26 cellular contexts compared by ENCODE assay signal in genomic region chr12:38502420-38502819, GRCh38.
"Had no signal": no experiment of that assay in that cellular context is flagged by ENCODE, and none has a peak within 500 bp of the region (broad histone marks: within the 10 kb centered on the region; RNA-seq: fewer than 3 reads in every experiment).

No MANE protein-coding gene starts in this region.

- H3K36me3 ChIP-seq: colonic mucosa, gastrocnemius medialis, heart left ventricle, sigmoid colon, spleen, thoracic aorta, tibial nerve, upper lobe of left lung had no signal

- H3K4me3 ChIP-seq: colonic mucosa, gastrocnemius medialis, heart left ventricle, hepatocyte, psoas muscle, sigmoid colon, spleen, thoracic aorta, tibial nerve, upper lobe of left lung had no signal

- H3K9me3 ChIP-seq: colonic mucosa, gastrocnemius medialis, sigmoid colon, thoracic aorta had no signal

- FAIRE-seq: kidney, urothelium cell line had no signal

- H3K4me1 Mint-ChIP-seq: naive thymus-derived CD8-positive, alpha-beta T cell; nephron progenitor cell; stimulated activated memory B cell treated with anti-CD40 and anti-IgM and Interleukin-4, amounts not matched to agents 10 μg/mL and 1 μg/mL and 100 μg/mL, for 72 hours had no signal

- DNase-seq: colonic mucosa; effector CD8-positive, alpha-beta T cell; endodermal cell; foreskin fibroblast; gastrocnemius medialis; heart left ventricle; kidney; naive thymus-derived CD8-positive, alpha-beta T cell; nephron progenitor cell; psoas muscle; right cardiac atrium; sigmoid colon; spleen; stimulated activated CD4-positive, alpha-beta T cell treated with anti-CD3 and anti-CD28 coated beads, Interleukin-4, amount 100 ng/mL, for 4 hours; stimulated activated naive CD8-positive, alpha-beta T cell treated with anti-CD3 and anti-CD28 coated beads, Interleukin-15, Interleukin-2, amounts not matched to agents 100 U/mL and 50 U/mL, for 24 hours; substantia nigra; upper lobe of left lung had no signal

- H3K27ac Mint-ChIP-seq: dendritic cell treated with granulocyte-macrophage colony-stimulating factor and Interleukin-4, amounts not matched to agents 40 ng/mL and 50 ng/mL, for 4 days; endodermal cell; naive thymus-derived CD8-positive, alpha-beta T cell; nephron progenitor cell; stimulated activated memory B cell treated with anti-CD40 and anti-IgM and Interleukin-4, amounts not matched to agents 10 μg/mL and 1 μg/mL and 100 μg/mL, for 72 hours had no signal

- H2AFZ ChIP-seq: hepatocyte had no signal

- H3K27me3 Mint-ChIP-seq: dendritic cell treated with granulocyte-macrophage colony-stimulating factor and Interleukin-4, amounts not matched to agents 40 ng/mL and 50 ng/mL, for 4 days; naive thymus-derived CD8-positive, alpha-beta T cell; stimulated activated memory B cell treated with anti-CD40 and anti-IgM and Interleukin-4, amounts not matched to agents 10 μg/mL and 1 μg/mL and 100 μg/mL, for 72 hours had no signal

- H3K27ac ChIP-seq: colonic mucosa, epithelial cell of prostate, gastrocnemius medialis, heart left ventricle, hepatocyte, psoas muscle, sigmoid colon, spleen, thoracic aorta, tibial nerve, upper lobe of left lung had no signal

- H3K36me3 Mint-ChIP-seq: naive thymus-derived CD8-positive, alpha-beta T cell; stimulated activated memory B cell treated with anti-CD40 and anti-IgM and Interleukin-4, amounts not matched to agents 10 μg/mL and 1 μg/mL and 100 μg/mL, for 72 hours had no signal

- H3K4me2 ChIP-seq: hepatocyte had no signal

- H3K27me3 ChIP-seq: colonic mucosa, gastrocnemius medialis, heart left ventricle, hepatocyte, sigmoid colon, spleen, tibial nerve, upper lobe of left lung had no signal

- H3K79me2 ChIP-seq: hepatocyte had no signal

- H3K4me1 ChIP-seq: colonic mucosa, gastrocnemius medialis, heart left ventricle, psoas muscle, spleen, tibial nerve, upper lobe of left lung had no signal

- H3K4me3 Mint-ChIP-seq: dendritic cell treated with granulocyte-macrophage colony-stimulating factor and Interleukin-4, amounts not matched to agents 40 ng/mL and 50 ng/mL, for 4 days; endodermal cell; naive thymus-derived CD8-positive, alpha-beta T cell; nephron progenitor cell; stimulated activated memory B cell treated with anti-CD40 and anti-IgM and Interleukin-4, amounts not matched to agents 10 μg/mL and 1 μg/mL and 100 μg/mL, for 72 hours had no signal

- ATAC-seq: esophagus mucosa; gastrocnemius medialis; heart left ventricle; left lobe of liver; naive thymus-derived CD8-positive, alpha-beta T cell; psoas muscle; right cardiac atrium; stimulated activated memory B cell treated with anti-CD40 and anti-IgM and Interleukin-4, amounts not matched to agents 10 μg/mL and 1 μg/mL and 100 μg/mL, for 72 hours; stimulated activated naive CD8-positive, alpha-beta T cell treated with anti-CD3 and anti-CD28 coated beads, Interleukin-15, Interleukin-2, amounts not matched to agents 100 U/mL and 50 U/mL, for 24 hours had no signal
